30 cellular contexts compared by ENCODE assay signal in the genomic region with DNA sequence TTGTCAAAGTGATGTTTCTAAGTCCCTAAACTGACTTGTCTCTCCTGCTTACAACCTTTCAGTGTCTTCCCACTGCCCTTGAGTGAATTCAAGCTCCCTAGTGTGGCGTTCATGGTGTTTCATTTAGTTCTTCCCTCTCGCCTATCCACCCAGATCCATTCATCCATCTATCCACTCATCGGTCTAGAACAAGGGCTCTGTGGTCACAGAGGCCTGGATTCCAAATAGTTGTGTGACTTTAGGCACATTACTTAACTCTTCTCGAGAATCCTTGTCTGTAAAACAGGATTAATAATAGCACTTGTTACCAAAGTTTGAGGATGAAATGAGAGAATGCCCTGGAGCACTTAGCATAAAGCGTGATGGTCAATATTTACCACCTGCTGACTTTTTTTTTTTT. TPM values are rescaled to one million over a fixed set of nuclear protein-coding genes. Genes with fewer than 3 reads are reported as not detected.
"Had no signal": no experiment of that assay in that cellular context is flagged by ENCODE, and none has a peak within 500 bp of the region (broad histone marks: within the 10 kb centered on the region; RNA-seq: fewer than 3 reads in every experiment).

No MANE protein-coding gene starts in this region.

- H3K9me3 ChIP-seq: esophagus muscularis mucosa, heart left ventricle, tibial nerve had no signal

- H3K36me3 Mint-ChIP-seq: immature natural killer cell; natural killer cell treated with Interleukin-12 subunit alpha and Interleukin-12 subunit beta and Interleukin-15 and Interleukin-18, amount 100 ng/mL, for 72 hours had no signal

- ATAC-seq: activated CD4-positive, alpha-beta T cell treated with anti-CD3 and anti-CD28 coated beads for 36 hours; activated CD8-positive, alpha-beta T cell treated with anti-CD3 and anti-CD28 coated beads, Interleukin-2, amount 10 ng/mL, durations not matched to agents 7 days and 5 days; activated T-cell treated with anti-CD3 and anti-CD28 coated beads, Interleukin-2, amount 50 U/mL, for 72 hours; foreskin keratinocyte; heart left ventricle; natural killer cell treated with Interleukin-12 subunit alpha and Interleukin-12 subunit beta and Interleukin-15 and Interleukin-18, amount 100 ng/mL, for 72 hours; right cardiac atrium had no signal

- H3K4me1 ChIP-seq: foreskin keratinocyte had no signal

- H3K4me3 ChIP-seq: esophagus muscularis mucosa, heart left ventricle, tibial nerve had no signal

- H3K27ac ChIP-seq: esophagus muscularis mucosa, foreskin keratinocyte, heart left ventricle, tibial nerve had no signal

- H3K27ac Mint-ChIP-seq: activated B cell treated with CpG ODN at 0.5 μM for 24 hours; activated CD4-positive, alpha-beta T cell treated with anti-CD3 and anti-CD28 coated beads for 36 hours; activated CD8-positive, alpha-beta T cell treated with anti-CD3 and anti-CD28 coated beads, Interleukin-2, amount 10 ng/mL, durations not matched to agents 7 days and 5 days; activated T-cell treated with anti-CD3 and anti-CD28 coated beads, Interleukin-2, amount 50 U/mL, for 72 hours; mesothelial cell of epicardium; natural killer cell treated with Interleukin-12 subunit alpha and Interleukin-12 subunit beta and Interleukin-15 and Interleukin-18, amount 100 ng/mL, for 72 hours; T-helper 1 cell treated with Interleukin-12 subunit alpha and Interleukin-12 subunit beta and Interleukin-4 antibody, amounts not matched to agents 30 μg/mL and 1 μg/mL, for 36 hours had no signal

- H3K27me3 ChIP-seq: esophagus muscularis mucosa, heart left ventricle, tibial nerve had no signal

- H3K36me3 ChIP-seq: heart left ventricle, tibial nerve had no signal

- H3K4me3 Mint-ChIP-seq: activated B cell treated with CpG ODN at 0.5 μM for 24 hours; activated CD4-positive, alpha-beta T cell treated with anti-CD3 and anti-CD28 coated beads for 36 hours; activated CD8-positive, alpha-beta T cell treated with anti-CD3 and anti-CD28 coated beads, Interleukin-2, amount 10 ng/mL, durations not matched to agents 7 days and 5 days; activated T-cell treated with anti-CD3 and anti-CD28 coated beads, Interleukin-2, amount 50 U/mL, for 72 hours; mesothelial cell of epicardium; natural killer cell treated with Interleukin-12 subunit alpha and Interleukin-12 subunit beta and Interleukin-15 and Interleukin-18, amount 100 ng/mL, for 72 hours; T-helper 1 cell treated with Interleukin-12 subunit alpha and Interleukin-12 subunit beta and Interleukin-4 antibody, amounts not matched to agents 30 μg/mL and 1 μg/mL, for 36 hours had no signal

- DNase-seq: activated B cell treated with CpG ODN at 0.5 μM for 24 hours; activated CD4-positive, alpha-beta T cell treated with anti-CD3 and anti-CD28 coated beads for 36 hours; activated CD8-positive, alpha-beta T cell treated with anti-CD3 and anti-CD28 coated beads, Interleukin-2, amount 10 ng/mL, durations not matched to agents 7 days and 5 days; activated naive CD4-positive, alpha-beta T cell treated with Interleukin-2 at 50 U/mL for 16 hours; activated T-cell treated with anti-CD3 and anti-CD28 coated beads for 4 hours; activated T-cell treated with anti-CD3 and anti-CD28 coated beads, Interleukin-2, amount 50 U/mL, for 72 hours; amygdala; caudate nucleus; cortex of kidney; endodermal cell; foreskin keratinocyte; hypothalamus; immature natural killer cell; posterior cingulate gyrus; right cardiac atrium; stimulated activated CD4-positive, alpha-beta T cell treated with anti-CD3 and anti-CD28 coated beads, Interleukin-2, amount 100 ng/mL, for 48 hours; stimulated activated naive CD4-positive, alpha-beta T cell treated with Interleukin-2 at 50 U/mL for 16 hours; T1000 had no signal

- H3K9me3 Mint-ChIP-seq: activated B cell treated with CpG ODN at 0.5 μM for 24 hours; activated T-cell treated with anti-CD3 and anti-CD28 coated beads, Interleukin-2, amount 50 U/mL, for 72 hours; endodermal cell; immature natural killer cell; mesothelial cell of epicardium; natural killer cell treated with Interleukin-12 subunit alpha and Interleukin-12 subunit beta and Interleukin-15 and Interleukin-18, amount 100 ng/mL, for 72 hours; T-helper 1 cell treated with Interleukin-12 subunit alpha and Interleukin-12 subunit beta and Interleukin-4 antibody, amounts not matched to agents 30 μg/mL and 1 μg/mL, for 36 hours had no signal

RNA-seq across cellular contexts. Expression of a gene that starts 0.9 kb away (rescaled TPM):
- total RNA-seq: activated B cell treated with CpG ODN at 0.5 μM for 24 hours; activated CD4-positive, alpha-beta T cell treated with anti-CD3 and anti-CD28 coated beads for 36 hours; activated CD8-positive, alpha-beta T cell treated with anti-CD3 and anti-CD28 coated beads, Interleukin-2, amount 10 ng/mL, durations not matched to agents 7 days and 5 days; activated T-cell treated with anti-CD3 and anti-CD28 coated beads, Interleukin-2, amount 50 U/mL, for 72 hours; chondrocyte; esophagus muscularis mucosa; foreskin keratinocyte; kidney epithelial cell; lower leg skin; mesothelial cell of epicardium; natural killer cell treated with Interleukin-12 subunit alpha and Interleukin-12 subunit beta and Interleukin-15 and Interleukin-18, amount 100 ng/mL, for 72 hours; omental fat pad; temporal lobe; tibial nerve had no signal
- polyA plus RNA-seq: foreskin keratinocyte, heart left ventricle, immature natural killer cell, urinary bladder had no signal
